21 cellular contexts compared by ENCODE assay signal in genomic region chr11:129251067-129251466, GRCh38. TPM values are rescaled to one million over a fixed set of nuclear protein-coding genes. Genes with fewer than 3 reads are reported as not detected.
DNase-seq lines count a peak whose midpoint lies in the region; ATAC-seq and TF ChIP-seq lines count a peak whose summit lies in the region.
"Had no signal": no experiment of that assay in that cellular context is flagged by ENCODE, and none has a peak within 500 bp of the region (broad histone marks: within the 10 kb centered on the region; RNA-seq: fewer than 3 reads in every experiment).

No MANE protein-coding gene starts in this region.

- TF ChIP-seq CTCF in AG10803 (conservative IDR thresholded peaks at IDR 0.05; ENCODE audit: low read length) (no peak), HFFc6 (IDR thresholded peaks at IDR 0.05) (no peak), fibroblast of the aortic adventitia (IDR thresholded peaks at IDR 0.05; ENCODE audit: insufficient read depth, low read length) (no peak), Calu3 (IDR thresholded peaks at IDR 0.05; ENCODE audit: unreplicated experiment) (no peak)

- CTCF ChIA-PET in Calu3 (lab: Charles Lee) = no interaction called here

- H3K9me3 Mint-ChIP-seq in HFFc6 (no peaks in the 10 kb centered on the region), Calu3 (ENCODE audit: low read depth, unreplicated experiment) (no peaks in the 10 kb centered on the region)
- H3K9me3 Mint-ChIP-seq: activated B cell treated with CpG ODN at 0.5 μM for 24 hours; activated T-cell treated with anti-CD3 and anti-CD28 coated beads, Interleukin-2, amount 50 U/mL, for 72 hours had no signal

- no peaks in the 10 kb centered on the region for H3K27me3 Mint-ChIP-seq in HFFc6 (ENCODE audit: insufficient read depth)
- no peaks in the 10 kb centered on the region for H3K27me3 Mint-ChIP-seq in Calu3 (ENCODE audit: unreplicated experiment)
- H3K27me3 Mint-ChIP-seq: activated B cell treated with CpG ODN at 0.5 μM for 24 hours; activated naive CD8-positive, alpha-beta T cell treated with anti-CD3 and anti-CD28 coated beads, Interleukin-2, amount 10 ng/mL, durations not matched to agents 7 days and 5 days had no signal

- H3K36me3 Mint-ChIP-seq in HFFc6 (ENCODE audit: low read depth) = no peaks in the 10 kb centered on the region; the same call in 1 of the 2 replicates
- no peaks in the 10 kb centered on the region for H3K36me3 Mint-ChIP-seq in Calu3 (ENCODE audit: insufficient read depth, unreplicated experiment)
- H3K36me3 Mint-ChIP-seq: activated naive CD8-positive, alpha-beta T cell treated with anti-CD3 and anti-CD28 coated beads, Interleukin-2, amount 10 ng/mL, durations not matched to agents 7 days and 5 days had no signal

- BruUV-seq in Calu3 (replicated peaks; lab: Mats Ljungman, UMichigan) = no TSS peak

- peak; percentile 51 for ATAC-seq in SK-N-SH treated with all-trans-retinoic acid at 6 μM for 48 hours
- ATAC-seq: activated CD8-positive, alpha-beta T cell treated with anti-CD3 and anti-CD28 coated beads, Interleukin-2, amount 10 ng/mL, durations not matched to agents 7 days and 5 days; activated T-cell treated with anti-CD3 and anti-CD28 coated beads, Interleukin-2, amount 50 U/mL, for 72 hours had no signal

- H3K9me2 ChIP-seq in Karpas-422 (replicated peaks; ENCODE audit: insufficient read depth, low read length) = no peaks in the 10 kb centered on the region

- H3K4me2 ChIP-seq in Karpas-422 (ENCODE audit: low read depth, low read length, poor library complexity, severe bottlenecking) = no peak overlapping the region

- intact Hi-C loops in Calu3 (cut with micrococcal nuclease; ENCODE audit: unreplicated experiment) = no loop called here

- no peaks in the 10 kb centered on the region for H3K79me2 ChIP-seq in Karpas-422 (ENCODE audit: low read length)

- H3K4me1 ChIP-seq in Karpas-422 (ENCODE audit: low read length) = no peaks in the 10 kb centered on the region

- no peaks in the 10 kb centered on the region for H3K36me3 ChIP-seq in Karpas-422 (ENCODE audit: insufficient read depth, low read length)
- H3K36me3 ChIP-seq: sigmoid colon had no signal

- H3K27me3 ChIP-seq in Karpas-422 (ENCODE audit: low read length) = no peaks in the 10 kb centered on the region
- H3K27me3 ChIP-seq: sigmoid colon had no signal

- H3K4me3 ChIP-seq in AG10803 (ENCODE audit: low read length) (no peak overlapping the region), fibroblast of the aortic adventitia (ENCODE audit: low read depth, low read length) (no peak overlapping the region), Karpas-422 (ENCODE audit: low read length) (no peak overlapping the region)
- H3K4me3 ChIP-seq: sigmoid colon had no signal

- peak overlapping the region; percentile 81 for H3K4me3 Mint-ChIP-seq in HFFc6
- H3K4me3 Mint-ChIP-seq in Calu3 (ENCODE audit: low read depth, unreplicated experiment) = no peak overlapping the region
- H3K4me3 Mint-ChIP-seq: activated B cell treated with CpG ODN at 0.5 μM for 24 hours; activated CD8-positive, alpha-beta T cell treated with anti-CD3 and anti-CD28 coated beads, Interleukin-2, amount 10 ng/mL, durations not matched to agents 7 days and 5 days; activated naive CD8-positive, alpha-beta T cell treated with anti-CD3 and anti-CD28 coated beads, Interleukin-2, amount 10 ng/mL, durations not matched to agents 7 days and 5 days; activated T-cell treated with anti-CD3 and anti-CD28 coated beads, Interleukin-2, amount 50 U/mL, for 72 hours had no signal

- no peaks in the 10 kb centered on the region for H4K20me1 ChIP-seq in Karpas-422 (ENCODE audit: insufficient read depth, low read depth, low read length)

- DNase-seq in AG10803 (ENCODE audit: low read depth) (peak; percentile 10), HFFc6 (peak; percentile 34), fibroblast of the aortic adventitia (ENCODE audit: low read depth) (peak; percentile 39), Karpas-422 (no peak), Calu3 (no peak), GM19240 (ENCODE audit: insufficient read length, low spot score) (no peak)
- DNase-seq in activated T-cell treated with anti-CD3 and anti-CD28 coated beads, Interleukin-2, amount 50 U/mL, for 48 hours = no peak
- DNase-seq: activated B cell treated with CpG ODN at 0.5 μM for 24 hours; activated CD8-positive, alpha-beta T cell treated with anti-CD3 and anti-CD28 coated beads, Interleukin-2, amount 10 ng/mL, durations not matched to agents 7 days and 5 days; activated naive CD8-positive, alpha-beta T cell treated with anti-CD3 and anti-CD28 coated beads, Interleukin-2, amount 10 ng/mL, durations not matched to agents 7 days and 5 days; activated T-cell treated with anti-CD3 and anti-CD28 coated beads, Interleukin-2, amount 50 U/mL, for 72 hours; erythroblast; head of caudate nucleus; KG1; NCI-H1417 treated with DMSO at 0.1 percent for 48 hours; NCI-H69; sigmoid colon had no signal

- no peak overlapping the region for H3K9ac ChIP-seq in Karpas-422 (ENCODE audit: low read length)

- peaks cover 60% of the 10 kb centered on the region for H3K4me1 Mint-ChIP-seq in HFFc6 (ENCODE audit: low read depth)
- peaks cover 9% of the 10 kb centered on the region for H3K4me1 Mint-ChIP-seq in Calu3 (ENCODE audit: low read depth, unreplicated experiment)

- H3K9me3 ChIP-seq in Karpas-422 (ENCODE audit: low read length) = no peaks in the 10 kb centered on the region
- H3K9me3 ChIP-seq: sigmoid colon had no signal

- H3K27ac Mint-ChIP-seq in HFFc6 = peak overlapping the region; percentile 88
- H3K27ac Mint-ChIP-seq in Calu3 (ENCODE audit: unreplicated experiment) = no peak overlapping the region
- H3K27ac Mint-ChIP-seq: activated B cell treated with CpG ODN at 0.5 μM for 24 hours; activated CD8-positive, alpha-beta T cell treated with anti-CD3 and anti-CD28 coated beads, Interleukin-2, amount 10 ng/mL, durations not matched to agents 7 days and 5 days; activated naive CD8-positive, alpha-beta T cell treated with anti-CD3 and anti-CD28 coated beads, Interleukin-2, amount 10 ng/mL, durations not matched to agents 7 days and 5 days; activated T-cell treated with anti-CD3 and anti-CD28 coated beads, Interleukin-2, amount 50 U/mL, for 72 hours had no signal

- no peak overlapping the region for H3K27ac ChIP-seq in Karpas-422 (ENCODE audit: low read length)
- H3K27ac ChIP-seq: HL-60, sigmoid colon had no signal

- no peak overlapping the region for H2AFZ ChIP-seq in Karpas-422 (ENCODE audit: low read length)

TF ChIP-seq in SK-N-SH treated with all-trans-retinoic acid at 6 μM for 48 hours, 23 proteins besides CTCF, POLR2A, EP300 and RAD21 (continues in another document):
- no peak for TF ChIP-seq ESRRG (CRISPR knock-in tag; IDR thresholded peaks at IDR 0.05)
- no peak for TF ChIP-seq TSHZ2 (CRISPR knock-in tag; IDR thresholded peaks at IDR 0.05)
- no peak for TF ChIP-seq CSRNP3 (CRISPR knock-in tag; IDR thresholded peaks at IDR 0.05)
- TF ChIP-seq ZC3H10 (CRISPR knock-in tag; IDR thresholded peaks at IDR 0.05) = no peak
- TF ChIP-seq TCF4 (CRISPR knock-in tag; IDR thresholded peaks at IDR 0.05; ENCODE audit: borderline replicate concordance) = no peak
- no peak for TF ChIP-seq SNAI2 (CRISPR knock-in tag; IDR thresholded peaks at IDR 0.05)
- TF ChIP-seq CSDC2 (CRISPR knock-in tag; IDR thresholded peaks at IDR 0.05) = no peak
- TF ChIP-seq GLIS3 (CRISPR knock-in tag; IDR thresholded peaks at IDR 0.05) = no peak
- TF ChIP-seq ARNTL (CRISPR knock-in tag; IDR thresholded peaks at IDR 0.05; ENCODE audit: borderline replicate concordance, low read depth) = no peak
- no peak for TF ChIP-seq ZNF565 (CRISPR knock-in tag; conservative IDR thresholded peaks at IDR 0.05; ENCODE audit: low read depth)
- TF ChIP-seq BACH2 (CRISPR knock-in tag; IDR thresholded peaks at IDR 0.05; ENCODE audit: borderline replicate concordance) = no peak
- TF ChIP-seq OSR1 (CRISPR knock-in tag; IDR thresholded peaks at IDR 0.05) = no peak

RNA-seq across cellular contexts. Expression of gene ARHGAP32, which starts 58.9 kb away (rescaled TPM):
- 1 to 10 TPM; 7.6 to 8.7 (median 8.0) TPM for total RNA-seq in HFFc6 (2021; fragmentation: NEBNext Ultra II Directional; extraction: Animal tissue kit (Norgen Biotek cat#: 25700))
- 18.1 and 20.1 TPM in 2 replicates for total RNA-seq in fibroblast of the aortic adventitia (ENCODE audit: low replicate concordance)
- not detected in 2 replicates for total RNA-seq in Karpas-422 (2014; rRNA removed; shearing (Covaris generic); ENCODE audit: low replicate concordance)
- 40.1 and 46.0 TPM in 2 replicates for total RNA-seq in Calu3 (2022)
- total RNA-seq: G401, OCI-LY7 had no signal

Comparison
In these comparisons a context has a peak if more than half of its experiments do, and no peak if none do; other contexts are left out.
1. DNase-seq: peak in AG10803 (single experiment), HFFc6 (single experiment) and fibroblast of the aortic adventitia (single experiment); none in Karpas-422 (single experiment), Calu3 (single experiment), GM19240 (single experiment) and activated T-cell treated with anti-CD3 and anti-CD28 coated beads, Interleukin-2, amount 50 U/mL, for 48 hours (0 of 2).